In genomic region chr15:74768771-74769342, GRCh38 we compare ENCODE assay signal across 8 cellular contexts. TPM values are rescaled to one million over a fixed set of nuclear protein-coding genes. Genes with fewer than 3 reads are reported as not detected.
DNase-seq lines count a peak whose midpoint lies in the region; ATAC-seq and TF ChIP-seq lines count a peak whose summit lies in the region.

No MANE protein-coding gene starts in this region.

- no peaks in the 10 kb centered on the region for H3K27me3 ChIP-seq in body of pancreas

- no peaks in the 10 kb centered on the region for H3K36me3 ChIP-seq in body of pancreas (replicated peaks in 1 of 2; ENCODE audit: insufficient read depth in 1 of 2, low read depth in 2 of 2)

- ATAC-seq in body of pancreas (peak; percentile 68), GM18519 (IDR thresholded peaks at IDR 0.05; ENCODE audit: low FRiP score, unreplicated experiment) (no peak)

- DNase-seq in NCI-H1105 treated with DMSO at 0.1 percent for 48 hours (lab: John Stamatoyannopoulos, UW) (peak; percentile 39), NCI-H1105 (lab: John Stamatoyannopoulos, UW) (no peak), LHCN-M2 (ENCODE audit: low read depth) (peak; percentile 38), T follicular helper cell (ENCODE audit: low read depth) (peak; percentile 53), body of pancreas (peak; percentile 67 to 74 (median 68)), iPS-NIHi11 (ENCODE audit: low spot score) (peak; percentile 79)
- DNase-seq in stimulated activated CD4-positive, alpha-beta T cell treated with anti-CD3 and anti-CD28 coated beads, Interleukin-1b, Interleukin-23, amount 100 ng/mL, for 48 hours = peak; percentile 65

- intact Hi-C loops in body of pancreas (cut with DNase I) = loop anchor here (5.0 to 10.0 kb wide), 2 partner anchors 137 to 384 kb away; no protein-coding TSS in a partner anchor

- no peak for TF ChIP-seq POLR2A in body of pancreas (IDR thresholded peaks at IDR 0.05)

- WGBS in body of pancreas, 2 donors = 1 to 2% methylated on average over 9 of the region's 9 CpGs

- H3K4me3 ChIP-seq in body of pancreas = no peak overlapping the region

- no peak overlapping the region for H3K27ac ChIP-seq in body of pancreas

- H3K9me3 ChIP-seq in body of pancreas = no peaks in the 10 kb centered on the region

- peaks cover 6% of the 10 kb centered on the region for H3K4me1 ChIP-seq in body of pancreas

- peak; percentile 59 to 84 (median 78) for TF ChIP-seq CTCF in body of pancreas (IDR thresholded peaks at IDR 0.05)

RNA-seq across cellular contexts. Expression of gene CSK, which starts 13.0 kb away (rescaled TPM):
- total RNA-seq in LHCN-M2 (2014; rRNA removed) = 22.2 and 28.8 TPM in 2 replicates
- polyA plus RNA-seq in LHCN-M2 (2012) = 41.6 TPM
- total RNA-seq in body of pancreas = 10 to 100 TPM; 11.2 to 15.2 TPM

RNA-seq across cellular contexts. Expression of gene CYP1A2, which starts 20.2 kb away (rescaled TPM):
- total RNA-seq in LHCN-M2 (2014; rRNA removed) = not detected in 2 replicates
- not detected for polyA plus RNA-seq in LHCN-M2 (2012)
- total RNA-seq in body of pancreas = not detected

RNA-seq across cellular contexts. Expression of gene CYP1A1, which starts 43.5 kb away (rescaled TPM):
- total RNA-seq in LHCN-M2 (2014; rRNA removed) = 0.06 TPM in 1 of 2 replicates, not detected in the other
- 0.02 TPM for polyA plus RNA-seq in LHCN-M2 (2012)
- total RNA-seq in body of pancreas = 1 to 10 TPM in 1 of 2 donors, not detected in 1; 1.6 TPM

RNA-seq across cellular contexts. Expression of gene LMAN1L, which starts 43.8 kb away (rescaled TPM):
- 0.06 TPM in 1 of 2 replicates, not detected in the other for total RNA-seq in LHCN-M2 (2014; rRNA removed)
- polyA plus RNA-seq in LHCN-M2 (2012) = not detected
- total RNA-seq in body of pancreas = not detected

RNA-seq across cellular contexts. Expression of gene CPLX3, which starts 57.6 kb away (rescaled TPM):
- total RNA-seq in LHCN-M2 (2014; rRNA removed) = not detected in 2 replicates
- not detected for polyA plus RNA-seq in LHCN-M2 (2012)
- not detected for total RNA-seq in body of pancreas
